ENCODE assay signal across 1 cellular context in genomic region chr17:57953219-57953618, GRCh38.
TF ChIP-seq lines count a peak whose summit lies in the region.

No MANE protein-coding gene starts in this region.

TF ChIP-seq in HepG2, 621 proteins besides CTCF, POLR2A, EP300 and RAD21 (continued from another document):
- no peak for TF ChIP-seq ATF2 (CRISPR knock-in tag; IDR thresholded peaks at IDR 0.05)
- no peak for TF ChIP-seq ZBTB34 (CRISPR knock-in tag; IDR thresholded peaks at IDR 0.05)
- TF ChIP-seq KDM5B (CRISPR knock-in tag; IDR thresholded peaks at IDR 0.05; ENCODE audit: borderline replicate concordance), result no peak
- peak; percentile 65 for TF ChIP-seq ARID5B (CRISPR knock-in tag; IDR thresholded peaks at IDR 0.05)
- no peak for TF ChIP-seq JARID2 (CRISPR knock-in tag; IDR thresholded peaks at IDR 0.05; ENCODE audit: insufficient replicate concordance)
- TF ChIP-seq FOSL1 (CRISPR knock-in tag; IDR thresholded peaks at IDR 0.05; ENCODE audit: borderline replicate concordance), result no peak
- no peak for TF ChIP-seq ZNF883 (CRISPR knock-in tag; IDR thresholded peaks at IDR 0.05; ENCODE audit: not compliant biosample characterization)
- TF ChIP-seq TBL1XR1 (IDR thresholded peaks at IDR 0.05; ENCODE audit: borderline replicate concordance, low read length, partially characterized antibody), result peak; percentile 31
- TF ChIP-seq PPARG (CRISPR knock-in tag; conservative IDR thresholded peaks at IDR 0.05), result peak; percentile 90
- no peak for TF ChIP-seq ZNF367 (CRISPR knock-in tag; IDR thresholded peaks at IDR 0.05; ENCODE audit: borderline replicate concordance)
- TF ChIP-seq ZSCAN22 (CRISPR knock-in tag; IDR thresholded peaks at IDR 0.05), result no peak
- TF ChIP-seq ZNF292 (CRISPR knock-in tag; IDR thresholded peaks at IDR 0.05; ENCODE audit: borderline replicate concordance, low read depth), result no peak
- no peak for TF ChIP-seq FOXO1 (CRISPR knock-in tag; IDR thresholded peaks at IDR 0.05)
- no peak for TF ChIP-seq HNRNPH1 (optimal IDR thresholded peaks at IDR 0.05; ENCODE audit: low read depth, low read length)
- no peak for TF ChIP-seq KMT2B (CRISPR knock-in tag; IDR thresholded peaks at IDR 0.05)
- TF ChIP-seq ZMYM4 (CRISPR knock-in tag; IDR thresholded peaks at IDR 0.05), result 0 out of 2 replicates have a peak, but pooled peaks have one; percentile 24
- no peak for TF ChIP-seq REPIN1 (CRISPR knock-in tag; IDR thresholded peaks at IDR 0.05; ENCODE audit: borderline replicate concordance, low read depth)
- TF ChIP-seq ZNF543 (CRISPR knock-in tag; IDR thresholded peaks at IDR 0.05), result no peak
- no peak for TF ChIP-seq KAT2B (IDR thresholded peaks at IDR 0.05; ENCODE audit: borderline replicate concordance, low read depth, low read length)
- no peak for TF ChIP-seq CEBPB (IDR thresholded peaks at IDR 0.05; ENCODE audit: borderline replicate concordance, low read depth, low read length)
- no peak for TF ChIP-seq SCMH1 (CRISPR knock-in tag; IDR thresholded peaks at IDR 0.05; ENCODE audit: borderline replicate concordance)
- no peak for TF ChIP-seq FOXO4 (CRISPR knock-in tag; conservative IDR thresholded peaks at IDR 0.05)
- TF ChIP-seq HINFP (CRISPR knock-in tag; IDR thresholded peaks at IDR 0.05; ENCODE audit: low read depth), result no peak
- TF ChIP-seq ZBTB49 (CRISPR knock-in tag; IDR thresholded peaks at IDR 0.05; ENCODE audit: borderline replicate concordance), result no peak
- TF ChIP-seq CENPT (CRISPR knock-in tag; IDR thresholded peaks at IDR 0.05; ENCODE audit: low read depth), result no peak
- no peak for TF ChIP-seq POLR2AphosphoS5 (IDR thresholded peaks at IDR 0.05; ENCODE audit: low read depth, low read length)
- TF ChIP-seq ZNF75D (CRISPR knock-in tag; IDR thresholded peaks at IDR 0.05; ENCODE audit: borderline replicate concordance), result no peak
- TF ChIP-seq SRSF1 (optimal IDR thresholded peaks at IDR 0.05; ENCODE audit: low read depth, low read length), result no peak
- TF ChIP-seq ZKSCAN1 (IDR thresholded peaks at IDR 0.05; ENCODE audit: low read length), result no peak
- no peak for TF ChIP-seq ZBTB46 (CRISPR knock-in tag; IDR thresholded peaks at IDR 0.05; ENCODE audit: borderline replicate concordance)
- TF ChIP-seq NFE2 (CRISPR knock-in tag; IDR thresholded peaks at IDR 0.05), result no peak
- TF ChIP-seq ZC3H4 (CRISPR knock-in tag; IDR thresholded peaks at IDR 0.05; ENCODE audit: borderline replicate concordance), result no peak
- TF ChIP-seq ZNF569 (CRISPR knock-in tag; IDR thresholded peaks at IDR 0.05; ENCODE audit: borderline replicate concordance), result peak; percentile 69; the same call in 1 of the 2 replicates
- TF ChIP-seq ZNF687 (CRISPR knock-in tag; IDR thresholded peaks at IDR 0.05), result no peak
- TF ChIP-seq MYPOP (CRISPR knock-in tag; IDR thresholded peaks at IDR 0.05), result no peak
- TF ChIP-seq TGIF2 (CRISPR knock-in tag; IDR thresholded peaks at IDR 0.05), result no peak
